In the genomic region with DNA sequence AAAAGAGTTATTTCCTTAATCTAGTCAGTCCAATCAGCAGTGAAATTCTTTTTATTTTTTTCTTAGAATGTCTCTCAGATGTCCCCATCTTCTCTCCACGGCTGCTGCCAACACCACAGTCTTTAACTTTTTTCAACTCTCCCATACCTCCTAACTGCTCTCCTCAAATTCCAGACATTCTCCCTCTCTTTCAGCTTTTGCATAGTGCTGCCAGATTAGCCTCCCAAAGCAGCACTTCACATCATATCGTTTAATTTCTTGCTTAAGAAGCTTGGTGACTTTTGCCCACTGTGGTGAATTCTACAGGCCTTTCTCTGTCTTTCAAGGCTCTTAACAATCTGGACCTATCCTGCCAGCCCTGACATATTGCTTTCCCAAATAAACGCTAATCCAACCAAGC, we compare ENCODE assay signal across 1 cellular context.
TF ChIP-seq lines count a peak whose summit lies in the region.

No MANE protein-coding gene starts in this region.

TF ChIP-seq in HepG2, 621 proteins besides CTCF, POLR2A, EP300 and RAD21 (continued from another document):
- TF ChIP-seq, protein P1, sequence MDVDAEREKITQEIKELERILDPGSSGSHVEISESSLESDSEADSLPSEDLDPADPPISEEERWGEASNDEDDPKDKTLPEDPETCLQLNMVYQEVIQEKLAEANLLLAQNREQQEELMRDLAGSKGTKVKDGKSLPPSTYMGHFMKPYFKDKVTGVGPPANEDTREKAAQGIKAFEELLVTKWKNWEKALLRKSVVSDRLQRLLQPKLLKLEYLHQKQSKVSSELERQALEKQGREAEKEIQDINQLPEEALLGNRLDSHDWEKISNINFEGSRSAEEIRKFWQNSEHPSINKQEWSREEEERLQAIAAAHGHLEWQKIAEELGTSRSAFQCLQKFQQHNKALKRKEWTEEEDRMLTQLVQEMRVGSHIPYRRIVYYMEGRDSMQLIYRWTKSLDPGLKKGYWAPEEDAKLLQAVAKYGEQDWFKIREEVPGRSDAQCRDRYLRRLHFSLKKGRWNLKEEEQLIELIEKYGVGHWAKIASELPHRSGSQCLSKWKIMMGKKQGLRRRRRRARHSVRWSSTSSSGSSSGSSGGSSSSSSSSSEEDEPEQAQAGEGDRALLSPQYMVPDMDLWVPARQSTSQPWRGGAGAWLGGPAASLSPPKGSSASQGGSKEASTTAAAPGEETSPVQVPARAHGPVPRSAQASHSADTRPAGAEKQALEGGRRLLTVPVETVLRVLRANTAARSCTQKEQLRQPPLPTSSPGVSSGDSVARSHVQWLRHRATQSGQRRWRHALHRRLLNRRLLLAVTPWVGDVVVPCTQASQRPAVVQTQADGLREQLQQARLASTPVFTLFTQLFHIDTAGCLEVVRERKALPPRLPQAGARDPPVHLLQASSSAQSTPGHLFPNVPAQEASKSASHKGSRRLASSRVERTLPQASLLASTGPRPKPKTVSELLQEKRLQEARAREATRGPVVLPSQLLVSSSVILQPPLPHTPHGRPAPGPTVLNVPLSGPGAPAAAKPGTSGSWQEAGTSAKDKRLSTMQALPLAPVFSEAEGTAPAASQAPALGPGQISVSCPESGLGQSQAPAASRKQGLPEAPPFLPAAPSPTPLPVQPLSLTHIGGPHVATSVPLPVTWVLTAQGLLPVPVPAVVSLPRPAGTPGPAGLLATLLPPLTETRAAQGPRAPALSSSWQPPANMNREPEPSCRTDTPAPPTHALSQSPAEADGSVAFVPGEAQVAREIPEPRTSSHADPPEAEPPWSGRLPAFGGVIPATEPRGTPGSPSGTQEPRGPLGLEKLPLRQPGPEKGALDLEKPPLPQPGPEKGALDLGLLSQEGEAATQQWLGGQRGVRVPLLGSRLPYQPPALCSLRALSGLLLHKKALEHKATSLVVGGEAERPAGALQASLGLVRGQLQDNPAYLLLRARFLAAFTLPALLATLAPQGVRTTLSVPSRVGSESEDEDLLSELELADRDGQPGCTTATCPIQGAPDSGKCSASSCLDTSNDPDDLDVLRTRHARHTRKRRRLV (CRISPR knock-in tag; IDR thresholded peaks at IDR 0.05) = no peak
- no peak for TF ChIP-seq RARG (CRISPR knock-in tag; IDR thresholded peaks at IDR 0.05; ENCODE audit: low read depth)
- TF ChIP-seq, protein P2, sequence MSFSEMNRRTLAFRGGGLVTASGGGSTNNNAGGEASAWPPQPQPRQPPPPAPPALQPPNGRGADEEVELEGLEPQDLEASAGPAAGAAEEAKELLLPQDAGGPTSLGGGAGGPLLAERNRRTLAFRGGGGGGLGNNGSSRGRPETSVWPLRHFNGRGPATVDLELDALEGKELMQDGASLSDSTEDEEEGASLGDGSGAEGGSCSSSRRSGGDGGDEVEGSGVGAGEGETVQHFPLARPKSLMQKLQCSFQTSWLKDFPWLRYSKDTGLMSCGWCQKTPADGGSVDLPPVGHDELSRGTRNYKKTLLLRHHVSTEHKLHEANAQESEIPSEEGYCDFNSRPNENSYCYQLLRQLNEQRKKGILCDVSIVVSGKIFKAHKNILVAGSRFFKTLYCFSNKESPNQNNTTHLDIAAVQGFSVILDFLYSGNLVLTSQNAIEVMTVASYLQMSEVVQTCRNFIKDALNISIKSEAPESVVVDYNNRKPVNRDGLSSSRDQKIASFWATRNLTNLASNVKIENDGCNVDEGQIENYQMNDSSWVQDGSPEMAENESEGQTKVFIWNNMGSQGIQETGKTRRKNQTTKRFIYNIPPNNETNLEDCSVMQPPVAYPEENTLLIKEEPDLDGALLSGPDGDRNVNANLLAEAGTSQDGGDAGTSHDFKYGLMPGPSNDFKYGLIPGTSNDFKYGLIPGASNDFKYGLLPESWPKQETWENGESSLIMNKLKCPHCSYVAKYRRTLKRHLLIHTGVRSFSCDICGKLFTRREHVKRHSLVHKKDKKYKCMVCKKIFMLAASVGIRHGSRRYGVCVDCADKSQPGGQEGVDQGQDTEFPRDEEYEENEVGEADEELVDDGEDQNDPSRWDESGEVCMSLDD (CRISPR knock-in tag; IDR thresholded peaks at IDR 0.05; ENCODE audit: borderline replicate concordance) = no peak
- TF ChIP-seq THYN1 (CRISPR knock-in tag; IDR thresholded peaks at IDR 0.05; ENCODE audit: borderline replicate concordance, low read depth) = no peak
- no peak for TF ChIP-seq ZSCAN9 (CRISPR knock-in tag; IDR thresholded peaks at IDR 0.05; ENCODE audit: borderline replicate concordance)
- TF ChIP-seq, protein P3, sequence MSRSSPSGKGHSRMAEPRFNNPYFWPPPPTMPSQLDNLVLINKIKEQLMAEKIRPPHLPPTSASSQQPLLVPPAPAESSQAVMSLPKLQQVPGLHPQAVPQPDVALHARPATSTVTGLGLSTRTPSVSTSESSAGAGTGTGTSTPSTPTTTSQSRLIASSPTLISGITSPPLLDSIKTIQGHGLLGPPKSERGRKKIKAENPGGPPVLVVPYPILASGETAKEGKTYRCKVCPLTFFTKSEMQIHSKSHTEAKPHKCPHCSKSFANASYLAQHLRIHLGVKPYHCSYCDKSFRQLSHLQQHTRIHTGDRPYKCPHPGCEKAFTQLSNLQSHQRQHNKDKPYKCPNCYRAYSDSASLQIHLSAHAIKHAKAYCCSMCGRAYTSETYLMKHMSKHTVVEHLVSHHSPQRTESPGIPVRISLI (CRISPR knock-in tag; IDR thresholded peaks at IDR 0.05; ENCODE audit: borderline replicate concordance) = no peak
